In the genomic region with DNA sequence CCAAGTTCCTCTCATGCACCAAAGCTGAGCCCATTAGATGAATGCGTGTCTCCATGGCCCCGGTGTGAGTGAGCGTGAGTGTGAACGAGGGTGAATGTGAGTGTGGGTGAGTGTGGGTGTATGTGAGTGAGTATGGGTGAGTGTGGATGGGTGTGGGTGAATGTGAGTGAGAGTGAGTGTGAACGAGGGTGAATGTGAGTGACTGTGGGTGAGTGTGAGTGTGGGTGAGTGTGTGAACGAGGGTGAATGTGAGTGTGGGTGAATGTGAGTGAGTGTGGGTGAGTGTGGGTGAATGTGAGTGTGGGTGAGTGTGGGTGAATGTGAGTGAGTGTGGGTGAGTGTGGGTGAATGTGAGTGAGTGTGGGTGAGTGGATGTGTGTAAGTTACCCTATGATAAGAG, we compare ENCODE assay signal across 2 cellular contexts.
TF ChIP-seq lines count a peak whose summit lies in the region.

No MANE protein-coding gene starts in this region.

TF ChIP-seq in HepG2, 621 proteins besides CTCF, POLR2A, EP300 and RAD21:
- TF ChIP-seq IKZF1 (IDR thresholded peaks at IDR 0.05) (0 out of 2 replicates have a peak, but pooled peaks have one; percentile 37), KDM4B (CRISPR knock-in tag; IDR thresholded peaks at IDR 0.05) (no peak)

TF ChIP-seq in IMR-90, 13 proteins besides CTCF, POLR2A, EP300 and RAD21:
- TF ChIP-seq, protein P1, sequence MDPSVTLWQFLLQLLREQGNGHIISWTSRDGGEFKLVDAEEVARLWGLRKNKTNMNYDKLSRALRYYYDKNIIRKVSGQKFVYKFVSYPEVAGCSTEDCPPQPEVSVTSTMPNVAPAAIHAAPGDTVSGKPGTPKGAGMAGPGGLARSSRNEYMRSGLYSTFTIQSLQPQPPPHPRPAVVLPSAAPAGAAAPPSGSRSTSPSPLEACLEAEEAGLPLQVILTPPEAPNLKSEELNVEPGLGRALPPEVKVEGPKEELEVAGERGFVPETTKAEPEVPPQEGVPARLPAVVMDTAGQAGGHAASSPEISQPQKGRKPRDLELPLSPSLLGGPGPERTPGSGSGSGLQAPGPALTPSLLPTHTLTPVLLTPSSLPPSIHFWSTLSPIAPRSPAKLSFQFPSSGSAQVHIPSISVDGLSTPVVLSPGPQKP (IDR thresholded peaks at IDR 0.05; ENCODE audit: borderline replicate concordance, low read depth, low read length): no peak
- TF ChIP-seq MXI1 (IDR thresholded peaks at IDR 0.05; ENCODE audit: borderline replicate concordance, low read depth, low read length): no peak
- TF ChIP-seq RCOR1 (IDR thresholded peaks at IDR 0.05; ENCODE audit: insufficient replicate concordance, low read length): no peak
- TF ChIP-seq BHLHE40 (IDR thresholded peaks at IDR 0.05; ENCODE audit: low read depth, low read length): no peak
- TF ChIP-seq CHD1 (IDR thresholded peaks at IDR 0.05; ENCODE audit: low read depth, low read length): no peak
- no peak for TF ChIP-seq MAFK (IDR thresholded peaks at IDR 0.05; ENCODE audit: low read depth, low read length)
- no peak for TF ChIP-seq RFX5 (IDR thresholded peaks at IDR 0.05; ENCODE audit: low read depth, low read length)
- TF ChIP-seq NFE2L2 (IDR thresholded peaks at IDR 0.05; ENCODE audit: low read depth, low read length): no peak
- no peak for TF ChIP-seq FOS (IDR thresholded peaks at IDR 0.05; ENCODE audit: low read depth, low read length)
- TF ChIP-seq CEBPB (IDR thresholded peaks at IDR 0.05; ENCODE audit: low read depth, low read length): no peak
TF ChIP-seq in IMR-90: peak in this region for 0.
